Comparison of ENCODE assay signal across 29 cellular contexts in genomic region chr19:2805261-2805900, GRCh38.
"Had no signal": no experiment of that assay in that cellular context is flagged by ENCODE, and none has a peak within 500 bp of the region (broad histone marks: within the 10 kb centered on the region; RNA-seq: fewer than 3 reads in every experiment).

No MANE protein-coding gene starts in this region.

- H3K27me3 Mint-ChIP-seq: activated CD4-positive, alpha-beta memory T cell treated with anti-CD3 and anti-CD28 coated beads for 36 hours; activated CD4-positive, alpha-beta T cell treated with anti-CD3 and anti-CD28 coated beads, Interleukin-2, amount 10 ng/mL, durations not matched to agents 7 days and 5 days; activated naive CD8-positive, alpha-beta T cell treated with anti-CD3 and anti-CD28 coated beads, Interleukin-2, amount 50 U/mL, for 24 hours had no signal

- H3K4me3 Mint-ChIP-seq: activated CD4-positive, alpha-beta memory T cell treated with anti-CD3 and anti-CD28 coated beads for 36 hours; activated CD4-positive, alpha-beta T cell treated with anti-CD3 and anti-CD28 coated beads, Interleukin-2, amount 10 ng/mL, durations not matched to agents 7 days and 5 days; activated naive CD8-positive, alpha-beta T cell treated with anti-CD3 and anti-CD28 coated beads, Interleukin-2, amount 50 U/mL, for 24 hours; activated T-cell treated with anti-CD3 and anti-CD28 coated beads, Interleukin-2, amount 50 U/mL, for 4 hours had no signal

- H3K4me2 ChIP-seq: SK-N-SH had no signal

- H3K4me1 ChIP-seq: ascending aorta, body of pancreas, SJCRH30 had no signal

- ATAC-seq: activated naive CD4-positive, alpha-beta T cell treated with anti-CD3 and anti-CD28 coated beads, Interleukin-2, amount 50 U/mL, for 72 hours; activated naive CD8-positive, alpha-beta T cell treated with anti-CD3 and anti-CD28 coated beads, Interleukin-2, amount 50 U/mL, for 24 hours; activated T-cell treated with anti-CD3 and anti-CD28 coated beads, Interleukin-2, amount 50 U/mL, for 4 hours; body of pancreas; Panc1 had no signal

- H3K4me1 Mint-ChIP-seq: activated CD4-positive, alpha-beta T cell treated with anti-CD3 and anti-CD28 coated beads, Interleukin-2, amount 10 ng/mL, durations not matched to agents 7 days and 5 days had no signal

- H3K4me3 ChIP-seq: ascending aorta, body of pancreas, SJCRH30 had no signal

- DNase-seq: activated CD4-positive, alpha-beta memory T cell treated with anti-CD3 and anti-CD28 coated beads for 36 hours; activated CD4-positive, alpha-beta T cell treated with anti-CD3 and anti-CD28 coated beads, Interleukin-2, amount 10 ng/mL, durations not matched to agents 7 days and 5 days; activated CD4-positive, CD25-positive, alpha-beta regulatory T cell; activated CD8-positive, alpha-beta memory T cell treated with anti-CD3 and anti-CD28 coated beads for 24 hours; activated effector memory CD4-positive, alpha-beta T cell treated with anti-CD3 and anti-CD28 coated beads, Interleukin-2, amount 50 U/mL, for 16 hours; activated naive CD4-positive, alpha-beta T cell treated with Interleukin-2 at 50 U/mL for 16 hours; activated naive CD8-positive, alpha-beta T cell treated with anti-CD3 and anti-CD28 coated beads, Interleukin-2, amount 50 U/mL, for 24 hours; activated T-cell treated with anti-CD3 and anti-CD28 coated beads, Interleukin-2, amount 50 U/mL, for 4 hours; amniotic stem cell; body of pancreas; MM.1S; NCI-H1105; NCI-H1436; NCI-H1694 treated with DMSO at 0.1 percent for 48 hours; NCI-H2029 treated with DMSO at 0.1 percent for 48 hours; NCI-H345; NCI-H510A; NCI-H69; NK-92 treated with Interleukin-12 subunit alpha and Interleukin-12 subunit beta, amount 100 ng/mL, for 24 hours; OCI-M1; Right ventricle myocardium superior; RPMI8226; SJCRH30; T-helper 1 cell had no signal

- H3K9ac ChIP-seq: SK-N-SH had no signal

- H3K9me3 ChIP-seq: ascending aorta, body of pancreas, SJCRH30, SK-N-SH had no signal

- H3K27ac Mint-ChIP-seq: activated CD4-positive, alpha-beta memory T cell treated with anti-CD3 and anti-CD28 coated beads for 36 hours; activated CD4-positive, alpha-beta T cell treated with anti-CD3 and anti-CD28 coated beads, Interleukin-2, amount 10 ng/mL, durations not matched to agents 7 days and 5 days; activated naive CD4-positive, alpha-beta T cell treated with anti-CD3 and anti-CD28 coated beads, Interleukin-2, amount 50 U/mL, for 72 hours; activated naive CD8-positive, alpha-beta T cell treated with anti-CD3 and anti-CD28 coated beads, Interleukin-2, amount 50 U/mL, for 24 hours had no signal

- H3K27me3 ChIP-seq: ascending aorta, body of pancreas, SJCRH30 had no signal

- H3K27ac ChIP-seq: ascending aorta, body of pancreas, SJCRH30, VCaP had no signal

- H3K9me3 Mint-ChIP-seq: activated CD4-positive, alpha-beta memory T cell treated with anti-CD3 and anti-CD28 coated beads for 36 hours; activated CD4-positive, alpha-beta T cell treated with anti-CD3 and anti-CD28 coated beads, Interleukin-2, amount 10 ng/mL, durations not matched to agents 7 days and 5 days; activated naive CD4-positive, alpha-beta T cell treated with anti-CD3 and anti-CD28 coated beads, Interleukin-2, amount 50 U/mL, for 72 hours; activated naive CD8-positive, alpha-beta T cell treated with anti-CD3 and anti-CD28 coated beads, Interleukin-2, amount 50 U/mL, for 24 hours; activated T-cell treated with anti-CD3 and anti-CD28 coated beads, Interleukin-2, amount 50 U/mL, for 4 hours had no signal
